ENCODE assay signal across 9 cellular contexts in the genomic region with DNA sequence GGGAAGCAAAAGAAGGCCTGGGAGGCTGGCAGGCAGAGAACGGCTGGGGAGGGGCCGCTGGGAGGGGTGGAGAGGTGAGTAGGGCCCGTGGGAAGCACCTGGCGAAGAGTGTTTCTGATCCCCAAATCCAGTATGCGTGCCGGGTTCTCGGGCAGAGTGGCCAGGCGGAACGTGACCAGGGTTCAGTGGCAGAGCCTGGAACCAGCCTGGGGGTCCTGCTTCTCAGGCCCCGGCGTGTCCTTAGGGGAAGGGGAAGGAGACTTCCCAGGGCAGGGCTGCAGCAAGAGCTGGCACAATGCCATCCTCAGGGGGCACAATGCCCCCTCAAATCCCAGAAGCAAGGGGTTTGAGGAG. TPM values are rescaled to one million over a fixed set of nuclear protein-coding genes. Genes with fewer than 3 reads are reported as not detected.
DNase-seq lines count a peak whose midpoint lies in the region; ATAC-seq, FAIRE-seq and TF ChIP-seq lines count a peak whose summit lies in the region.
"Had no signal": no experiment of that assay in that cellular context is flagged by ENCODE, and none has a peak within 500 bp of the region (broad histone marks: within the 10 kb centered on the region; RNA-seq: fewer than 3 reads in every experiment).

No MANE protein-coding gene starts in this region.

- H3K4me3 ChIP-seq in keratinocyte (ENCODE audit: control insufficient read depth in 2 of 3, extremely low read depth in 1 of 3, insufficient read depth in 2 of 3, low read depth in 1 of 3, low read length in 3 of 3), result peak overlapping the region; percentile 57 to 85 (median 69)

- no peaks in the 10 kb centered on the region for H3K79me2 ChIP-seq in keratinocyte (ENCODE audit: control insufficient read depth, insufficient read depth, low read length)

- no peaks in the 10 kb centered on the region for H3K27me3 ChIP-seq in keratinocyte (ENCODE audit: control insufficient read depth, extremely low read depth, insufficient read depth, low read length)

- no peak overlapping the region for H3K27ac ChIP-seq in keratinocyte (ENCODE audit: control insufficient read depth, insufficient read depth, low read length)

- no peaks in the 10 kb centered on the region for H3K9me3 Mint-ChIP-seq in HFFc6
- H3K9me3 Mint-ChIP-seq in activated T-helper 17 cell treated with anti-CD3 and anti-CD28 coated beads, Interleukin-2, amount 50 U/mL, for 72 hours, result no peaks in the 10 kb centered on the region
- H3K9me3 Mint-ChIP-seq in stimulated activated naive B cell treated with anti-CD40 and anti-IgM and Interleukin-4, amounts not matched to agents 10 μg/mL and 1 μg/mL and 100 μg/mL, for 72 hours, result peaks cover 0 to 1% of the 10 kb centered on the region in 2 donors

- H2AFZ ChIP-seq in keratinocyte (ENCODE audit: control insufficient read depth, low read length), result peak overlapping the region; percentile 76

- no peaks in the 10 kb centered on the region for H3K9me1 ChIP-seq in keratinocyte (ENCODE audit: control insufficient read depth, extremely low read depth, insufficient read depth, low read length)

- H3K27ac Mint-ChIP-seq in HFFc6, result no peak overlapping the region; the same call in 1 of the 2 replicates
- peak overlapping the region; percentile 69 for H3K27ac Mint-ChIP-seq in activated T-helper 17 cell treated with anti-CD3 and anti-CD28 coated beads, Interleukin-2, amount 50 U/mL, for 72 hours
- H3K27ac Mint-ChIP-seq in stimulated activated naive B cell treated with anti-CD40 and anti-IgM and Interleukin-4, amounts not matched to agents 10 μg/mL and 1 μg/mL and 100 μg/mL, for 72 hours, result peak overlapping the region; percentile 62

- H3K9me3 ChIP-seq in keratinocyte (ENCODE audit: control insufficient read depth, low read depth, low read length), result no peaks in the 10 kb centered on the region

- peak overlapping the region; percentile 82 for H3K9ac ChIP-seq in keratinocyte (ENCODE audit: control insufficient read depth, extremely low read depth, insufficient read depth, low read length)

- DNase-seq in HFFc6 (no peak), keratinocyte (ENCODE audit: low read depth, low spot score) (no peak), islet precursor cell (no peak), NCI-H128 (lab: John Stamatoyannopoulos, UW; ENCODE audit: unreplicated experiment) (no peak)
- no peak for DNase-seq in stimulated activated naive B cell treated with anti-CD40 and anti-IgM and Interleukin-4, amounts not matched to agents 10 μg/mL and 1 μg/mL and 100 μg/mL, for 72 hours
- DNase-seq in effector CD8-positive, alpha-beta T cell (lab: John Stamatoyannopoulos, UW), result no peak

- FAIRE-seq in keratinocyte (lab: Jason Lieb, UNC), result no peak
- FAIRE-seq: GM12878, islet of Langerhans had no signal

- H3K27me3 Mint-ChIP-seq in HFFc6 (ENCODE audit: insufficient read depth), result peaks cover 2% of the 10 kb centered on the region
- H3K27me3 Mint-ChIP-seq in activated T-helper 17 cell treated with anti-CD3 and anti-CD28 coated beads, Interleukin-2, amount 50 U/mL, for 72 hours, result no peaks in the 10 kb centered on the region
- peaks cover 3 to 8% of the 10 kb centered on the region in 2 donors for H3K27me3 Mint-ChIP-seq in stimulated activated naive B cell treated with anti-CD40 and anti-IgM and Interleukin-4, amounts not matched to agents 10 μg/mL and 1 μg/mL and 100 μg/mL, for 72 hours

- ATAC-seq in activated T-helper 17 cell treated with anti-CD3 and anti-CD28 coated beads, Interleukin-2, amount 50 U/mL, for 72 hours (replicated peaks), result no peak
- ATAC-seq in stimulated activated naive B cell treated with anti-CD40 and anti-IgM and Interleukin-4, amounts not matched to agents 10 μg/mL and 1 μg/mL and 100 μg/mL, for 72 hours (replicated peaks), result no peak

- TF ChIP-seq CTCF in HFFc6 (IDR thresholded peaks at IDR 0.05), result no peak
- TF ChIP-seq CTCF in keratinocyte (optimal IDR thresholded peaks at IDR 0.05 in 1 of 3, IDR thresholded peaks at IDR 0.05 in 1 of 3, conservative IDR thresholded peaks at IDR 0.05 in 1 of 3; ENCODE audit: extremely low read depth in 1 of 3, insufficient read depth in 2 of 3, low read length in 3 of 3), result no peak

- peaks cover 7% of the 10 kb centered on the region for H3K4me1 Mint-ChIP-seq in HFFc6 (ENCODE audit: low read depth)
- peaks cover 5% of the 10 kb centered on the region for H3K4me1 Mint-ChIP-seq in activated T-helper 17 cell treated with anti-CD3 and anti-CD28 coated beads, Interleukin-2, amount 50 U/mL, for 72 hours
- H3K4me1 Mint-ChIP-seq in stimulated activated naive B cell treated with anti-CD40 and anti-IgM and Interleukin-4, amounts not matched to agents 10 μg/mL and 1 μg/mL and 100 μg/mL, for 72 hours, result peaks cover 3 to 15% of the 10 kb centered on the region in 2 donors

- peak overlapping the region; percentile 86; the same call in 1 of the 2 replicates for H3K4me3 Mint-ChIP-seq in HFFc6
- peak overlapping the region; percentile 63 for H3K4me3 Mint-ChIP-seq in activated T-helper 17 cell treated with anti-CD3 and anti-CD28 coated beads, Interleukin-2, amount 50 U/mL, for 72 hours
- H3K4me3 Mint-ChIP-seq in stimulated activated naive B cell treated with anti-CD40 and anti-IgM and Interleukin-4, amounts not matched to agents 10 μg/mL and 1 μg/mL and 100 μg/mL, for 72 hours, result peak overlapping the region; percentile 84 to 89

- no peaks in the 10 kb centered on the region for H4K20me1 ChIP-seq in keratinocyte (ENCODE audit: control insufficient read depth, extremely low read depth, insufficient read depth, low read length)

- dilution Hi-C loops in keratinocyte (cut with MboI; ENCODE audit: extremely low pct_ligation_motif_present, low sequenced_read_pairs), result no loop called here

- H3K36me3 ChIP-seq in keratinocyte (ENCODE audit: control insufficient read depth in 2 of 2, extremely low read depth in 1 of 2, insufficient read depth in 2 of 2, low read length in 2 of 2), result no peaks in the 10 kb centered on the region

- peak overlapping the region; percentile 79 for H3K4me2 ChIP-seq in keratinocyte (ENCODE audit: control insufficient read depth, extremely low read depth, insufficient read depth, low read depth, low read length)

- H3K4me1 ChIP-seq in keratinocyte (ENCODE audit: control insufficient read depth, extremely low read depth, insufficient read depth, low read length), result peaks cover 15% of the 10 kb centered on the region

- no peaks in the 10 kb centered on the region for H3K36me3 Mint-ChIP-seq in HFFc6 (ENCODE audit: low read depth)
- H3K36me3 Mint-ChIP-seq in activated T-helper 17 cell treated with anti-CD3 and anti-CD28 coated beads, Interleukin-2, amount 50 U/mL, for 72 hours (ENCODE audit: low read depth), result no peaks in the 10 kb centered on the region
- H3K36me3 Mint-ChIP-seq in stimulated activated naive B cell treated with anti-CD40 and anti-IgM and Interleukin-4, amounts not matched to agents 10 μg/mL and 1 μg/mL and 100 μg/mL, for 72 hours, result no peaks in the 10 kb centered on the region

RNA-seq across cellular contexts. Expression of gene IER5L, which starts 25.5 kb away (rescaled TPM):
- total RNA-seq in HFFc6 (2021; fragmentation: NEBNext Ultra II Directional; extraction: Animal tissue kit (Norgen Biotek cat#: 25700)), result 10 to 100 TPM; 28.5 to 45.1 (median 42.2) TPM
- 1 to 10 TPM in 1 of 2 donors, under 1 TPM in 1; 0.67 to 2.2 TPM for total RNA-seq in activated T-helper 17 cell treated with anti-CD3 and anti-CD28 coated beads, Interleukin-2, amount 50 U/mL, for 72 hours
- 2.1 to 3.6 TPM (median 2.8 TPM) in 3 replicates for polyA plus RNA-seq in keratinocyte
- 4.1 TPM for polyA plus RNA-seq in keratinocyte (2011; ENCODE audit: low read depth)
- 0.75 and 2.7 TPM in 2 replicates for polyA plus RNA-seq in keratinocyte (2011; cell fraction: cytosol; rRNA removed)
- 2.1 and 4.5 TPM in 2 replicates for polyA plus RNA-seq in keratinocyte (2011; cell fraction: nucleus; rRNA removed)
- 2.4 and 5.1 TPM in 2 replicates for polyA plus RNA-seq in keratinocyte (2012; ENCODE audit: low replicate concordance)
- polyA minus RNA-seq in keratinocyte, result 1.3 to 1.4 TPM (median 1.3 TPM) in 3 replicates
- 18.4 TPM for polyA minus RNA-seq in keratinocyte (2011; cell fraction: cytosol; rRNA and poly(A)+ RNA removed)
- polyA minus RNA-seq in keratinocyte (2011; cell fraction: nucleus; rRNA and poly(A)+ RNA removed), result 4.3 and 7.5 TPM in 2 replicates

Comparison
In these comparisons a context has a peak if more than half of its experiments do, and no peak if none do; other contexts are left out.
1. RNA of gene IER5L, which starts 25.5 kb away (total RNA-seq): 28.5 to 45.1 TPM in HFFc6; 0.67 to 2.2 TPM in activated T-helper 17 cell treated with anti-CD3 and anti-CD28 coated beads, Interleukin-2, amount 50 U/mL, for 72 hours; every median in the first group is over 4 times any median in the second.
2. Peak in every context shown above with its lines, with median percentiles within 50 percentile points of each other: H3K4me3 Mint-ChIP-seq.